Comparison of ENCODE assay signal across 16 cellular contexts in genomic region chr14:95297832-95298231, GRCh38. TPM values are rescaled to one million over a fixed set of nuclear protein-coding genes. Genes with fewer than 3 reads are reported as not detected.
DNase-seq lines count a peak whose midpoint lies in the region; ATAC-seq, FAIRE-seq and TF ChIP-seq lines count a peak whose summit lies in the region.
"Had no signal": no experiment of that assay in that cellular context is flagged by ENCODE, and none has a peak within 500 bp of the region (broad histone marks: within the 10 kb centered on the region; RNA-seq: fewer than 3 reads in every experiment).

No MANE protein-coding gene starts in this region.

- H3K4me1 ChIP-seq in kidney (ENCODE audit: control insufficient read depth in 1 of 2, insufficient read depth in 1 of 2, low read depth in 1 of 2, low read length in 2 of 2) = peaks cover 32 to 35% of the 10 kb centered on the region in 2 donors
- H3K4me1 ChIP-seq: HAP-1 had no signal

- H3K27ac ChIP-seq in SK-N-MC (peak overlapping the region; percentile 44; the same call in 1 of the 2 replicates), kidney (ENCODE audit: low read depth in 2 of 2, low read length in 2 of 2) (no peak overlapping the region)
- H3K27ac ChIP-seq: HL-60 had no signal

- H3K36me3 ChIP-seq in SK-N-MC (ENCODE audit: insufficient read depth, low read length) (no peaks in the 10 kb centered on the region), kidney (ENCODE audit: control insufficient read depth in 1 of 2, insufficient read depth in 2 of 2, low read length in 2 of 2) (no peaks in the 10 kb centered on the region)
- H3K36me3 ChIP-seq: HAP-1 had no signal

- no peak for ATAC-seq in HG02610 (IDR thresholded peaks at IDR 0.05; ENCODE audit: unreplicated experiment)
- ATAC-seq: K562, Panc1 had no signal

- no peak overlapping the region for H3K9ac ChIP-seq in SK-N-MC (ENCODE audit: insufficient read length)
- H3K9ac ChIP-seq in kidney (ENCODE audit: low read length in 2 of 2) = no peak overlapping the region

- no peak for FAIRE-seq in kidney (lab: Jason Lieb, UNC)
- FAIRE-seq: K562 had no signal

- no peak for TF ChIP-seq CTCF in kidney (IDR thresholded peaks at IDR 0.05; ENCODE audit: borderline replicate concordance, extremely low read depth, insufficient read depth)
- TF ChIP-seq CTCF in foreskin fibroblast (IDR thresholded peaks at IDR 0.05; ENCODE audit: low read depth, low read length) = no peak

- H3K4me3 ChIP-seq in SK-N-MC (no peak overlapping the region), kidney (ENCODE audit: low read length in 2 of 2) (no peak overlapping the region), foreskin fibroblast (ENCODE audit: low read depth in 1 of 2, low read length in 2 of 2) (no peak overlapping the region)
- H3K4me3 ChIP-seq: HAP-1, K562 had no signal

- DNase-seq in NCI-H1694 (lab: John Stamatoyannopoulos, UW) (peak; percentile 65), SK-N-MC (ENCODE audit: low read depth, low spot score) (no peak), kidney (peak; percentile 38), superior temporal gyrus (ENCODE audit: extremely low spot score) (peak; percentile 50), foreskin fibroblast (no peak)
- no peak for DNase-seq in stimulated activated CD4-positive, alpha-beta T cell treated with anti-CD3 and anti-CD28 coated beads, Interleukin-15, amount 100 ng/mL, for 24 hours
- DNase-seq: DMS153, EL, NCI-H1436 treated with DMSO at 0.1 percent for 48 hours, NCI-H345, SHP77 had no signal

- H3K9me3 ChIP-seq in SK-N-MC (ENCODE audit: low read depth, low read length) (no peaks in the 10 kb centered on the region), kidney (ENCODE audit: control insufficient read depth in 1 of 2, low read length in 2 of 2) (peaks cover 0 to 5% of the 10 kb centered on the region in 2 donors)
- H3K9me3 ChIP-seq: HAP-1 had no signal

- intact Hi-C loops in kidney (cut with DNase I) = no loop called here

RNA-seq across cellular contexts. Expression of gene CLMN, which starts 21.9 kb away (rescaled TPM):
- total RNA-seq in kidney = 151 TPM
- polyA plus RNA-seq in kidney (ENCODE audit: insufficient read depth, low read depth, low replicate concordance) = 33.1 TPM

Comparison
In these comparisons a context has a peak if more than half of its experiments do, and no peak if none do; other contexts are left out.
1. DNase-seq: peak in NCI-H1694 (single experiment), kidney (single experiment) and superior temporal gyrus (single experiment); none in SK-N-MC (single experiment), stimulated activated CD4-positive, alpha-beta T cell treated with anti-CD3 and anti-CD28 coated beads, Interleukin-15, amount 100 ng/mL, for 24 hours (single experiment) and foreskin fibroblast (0 of 2).